In genomic region chr4:37976991-37977470, GRCh38 we compare ENCODE assay signal across 8 cellular contexts. TPM values are rescaled to one million over a fixed set of nuclear protein-coding genes. Genes with fewer than 3 reads are reported as not detected.
DNase-seq lines count a peak whose midpoint lies in the region; ATAC-seq lines count a peak whose summit lies in the region.

No MANE protein-coding gene starts in this region.

- H3K27ac ChIP-seq in layer of hippocampus (ENCODE audit: low read depth, low read length), result peak overlapping the region; percentile 91

- peak; percentile 70 for ATAC-seq in HG02943 (IDR thresholded peaks at IDR 0.05; ENCODE audit: low read depth, unreplicated experiment)

- no peaks in the 10 kb centered on the region for H3K27me3 ChIP-seq in layer of hippocampus (ENCODE audit: control insufficient read depth, insufficient read depth, low read length)

- peak; percentile 5 for DNase-seq in NCI-H2107 (lab: John Stamatoyannopoulos, UW)
- no peak for DNase-seq in NCI-H2107 treated with DMSO at 0.1 percent for 48 hours (lab: John Stamatoyannopoulos, UW; ENCODE audit: unreplicated experiment)
- peak; percentile 63 for DNase-seq in NCI-H2196 (lab: John Stamatoyannopoulos, UW; ENCODE audit: unreplicated experiment)
- DNase-seq in activated CD4-positive, alpha-beta T cell treated with anti-CD3 and anti-CD28 coated beads for 1 hour, result peak; percentile 68
- peak; percentile 44 for DNase-seq in cerebellum (ENCODE audit: low spot score)
- peak; percentile 74 for DNase-seq in stimulated activated CD4-positive, alpha-beta T cell treated with anti-CD3 and anti-CD28 coated beads, Interleukin-1b, Interleukin-23, amount 100 ng/mL, for 48 hours

RNA-seq across cellular contexts. Expression of gene PTTG2, which starts 16.8 kb away (rescaled TPM):
- 1.00 TPM for total RNA-seq in cerebellum
